ENCODE assay signal across 2 cellular contexts in the genomic region with DNA sequence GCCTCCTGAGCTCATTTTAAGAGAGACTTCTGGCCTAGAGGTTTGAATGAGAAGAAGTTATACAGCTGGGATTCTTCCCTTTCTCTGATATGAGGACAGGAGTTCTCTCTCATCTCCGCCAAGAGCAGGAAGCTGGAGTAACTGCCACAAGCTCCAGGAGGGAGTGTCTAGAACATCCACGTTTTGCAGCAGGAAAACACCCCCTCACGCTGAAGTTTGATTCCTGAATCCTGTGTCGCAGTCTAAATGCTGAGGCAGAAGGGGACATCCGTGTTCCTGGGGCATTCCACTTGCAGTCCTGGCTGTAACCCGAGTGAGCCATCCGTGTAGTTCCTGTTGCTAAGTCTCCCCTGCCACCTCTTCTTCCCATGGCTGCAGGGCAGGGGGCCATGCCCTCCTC.
TF ChIP-seq lines count a peak whose summit lies in the region.

No MANE protein-coding gene starts in this region.

TF ChIP-seq in GM23338, 12 proteins besides CTCF, POLR2A, EP300 and RAD21:
- no peak for TF ChIP-seq EZH2 (IDR thresholded peaks at IDR 0.05; ENCODE audit: low read depth, unreplicated experiment)
- no peak for TF ChIP-seq POLR2AphosphoS5 (IDR thresholded peaks at IDR 0.05; ENCODE audit: low read depth)

TF ChIP-seq in IMR-90, 13 proteins besides CTCF, POLR2A, EP300 and RAD21:
- TF ChIP-seq SMC3 (IDR thresholded peaks at IDR 0.05; ENCODE audit: low read depth, low read length) (no peak), BHLHE40 (IDR thresholded peaks at IDR 0.05; ENCODE audit: low read depth, low read length) (no peak), MAFK (IDR thresholded peaks at IDR 0.05; ENCODE audit: low read depth, low read length) (no peak), RCOR1 (IDR thresholded peaks at IDR 0.05; ENCODE audit: insufficient replicate concordance, low read length) (no peak), FOS (IDR thresholded peaks at IDR 0.05; ENCODE audit: low read depth, low read length) (no peak), CEBPB (IDR thresholded peaks at IDR 0.05; ENCODE audit: low read depth, low read length) (no peak), MAZ (IDR thresholded peaks at IDR 0.05; ENCODE audit: borderline replicate concordance, low read depth, low read length) (no peak), CHD1 (IDR thresholded peaks at IDR 0.05; ENCODE audit: low read depth, low read length) (no peak), RFX5 (IDR thresholded peaks at IDR 0.05; ENCODE audit: low read depth, low read length) (no peak), NFE2L2 (IDR thresholded peaks at IDR 0.05; ENCODE audit: low read depth, low read length) (no peak), MXI1 (IDR thresholded peaks at IDR 0.05; ENCODE audit: borderline replicate concordance, low read depth, low read length) (no peak)
- TF ChIP-seq, protein P1, sequence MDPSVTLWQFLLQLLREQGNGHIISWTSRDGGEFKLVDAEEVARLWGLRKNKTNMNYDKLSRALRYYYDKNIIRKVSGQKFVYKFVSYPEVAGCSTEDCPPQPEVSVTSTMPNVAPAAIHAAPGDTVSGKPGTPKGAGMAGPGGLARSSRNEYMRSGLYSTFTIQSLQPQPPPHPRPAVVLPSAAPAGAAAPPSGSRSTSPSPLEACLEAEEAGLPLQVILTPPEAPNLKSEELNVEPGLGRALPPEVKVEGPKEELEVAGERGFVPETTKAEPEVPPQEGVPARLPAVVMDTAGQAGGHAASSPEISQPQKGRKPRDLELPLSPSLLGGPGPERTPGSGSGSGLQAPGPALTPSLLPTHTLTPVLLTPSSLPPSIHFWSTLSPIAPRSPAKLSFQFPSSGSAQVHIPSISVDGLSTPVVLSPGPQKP (IDR thresholded peaks at IDR 0.05; ENCODE audit: borderline replicate concordance, low read depth, low read length), result no peak
- TF ChIP-seq, protein P2, sequence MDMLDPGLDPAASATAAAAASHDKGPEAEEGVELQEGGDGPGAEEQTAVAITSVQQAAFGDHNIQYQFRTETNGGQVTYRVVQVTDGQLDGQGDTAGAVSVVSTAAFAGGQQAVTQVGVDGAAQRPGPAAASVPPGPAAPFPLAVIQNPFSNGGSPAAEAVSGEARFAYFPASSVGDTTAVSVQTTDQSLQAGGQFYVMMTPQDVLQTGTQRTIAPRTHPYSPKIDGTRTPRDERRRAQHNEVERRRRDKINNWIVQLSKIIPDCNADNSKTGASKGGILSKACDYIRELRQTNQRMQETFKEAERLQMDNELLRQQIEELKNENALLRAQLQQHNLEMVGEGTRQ (IDR thresholded peaks at IDR 0.05; ENCODE audit: low read depth, low read length), result no peak
